8 cellular contexts compared by ENCODE assay signal in genomic region chr1:27403065-27403726, GRCh38. TPM values are rescaled to one million over a fixed set of nuclear protein-coding genes. Genes with fewer than 3 reads are reported as not detected.
DNase-seq lines count a peak whose midpoint lies in the region; ATAC-seq and TF ChIP-seq lines count a peak whose summit lies in the region.

No MANE protein-coding gene starts in this region.

- CTCF ChIA-PET in Calu3 (lab: Charles Lee) = no interaction called here

- H3K27ac ChIP-seq in SK-N-MC = peak overlapping the region; percentile 74
- H3K27ac ChIP-seq in esophagus squamous epithelium = peak overlapping the region; percentile 79 to 92 (median 90)

- no peaks in the 10 kb centered on the region for H3K9me3 Mint-ChIP-seq in naive thymus-derived CD8-positive, alpha-beta T cell
- no peaks in the 10 kb centered on the region for H3K9me3 Mint-ChIP-seq in Calu3 (ENCODE audit: low read depth, unreplicated experiment)

- peak overlapping the region in 9 of 10 donors; percentile 28 to 74 (median 58) for H3K4me3 Mint-ChIP-seq in naive thymus-derived CD8-positive, alpha-beta T cell
- H3K4me3 Mint-ChIP-seq in Calu3 (ENCODE audit: low read depth, unreplicated experiment) = no peak overlapping the region

- no peak for TF ChIP-seq POLR2A in esophagus squamous epithelium (IDR thresholded peaks at IDR 0.05)

- H3K4me3 ChIP-seq in SK-N-MC = peak overlapping the region; percentile 40; the same call in 1 of the 2 replicates
- H3K4me3 ChIP-seq in esophagus squamous epithelium = peak overlapping the region in 2 of 4 donors; percentile 5 to 29

- intact Hi-C loops in esophagus squamous epithelium (cut with DNase I) (loop anchor here (10.0 kb wide), 1 partner anchor 202 kb away; the partner anchor contains the start of gene AHDC1), Calu3 (cut with micrococcal nuclease; ENCODE audit: unreplicated experiment) (loop anchor here (5.0 kb wide), 1 partner anchor 204 kb away; no protein-coding TSS in a partner anchor)

- peak; percentile 66 to 74 for ATAC-seq in naive thymus-derived CD8-positive, alpha-beta T cell
- ATAC-seq in HG02610 (IDR thresholded peaks at IDR 0.05; ENCODE audit: unreplicated experiment) = no peak
- no peak for ATAC-seq in HG03159 (IDR thresholded peaks at IDR 0.05; ENCODE audit: unreplicated experiment)

- peaks cover 58 to 100% (median 58%) of the 10 kb centered on the region in 3 donors for H3K4me1 ChIP-seq in esophagus squamous epithelium

- H3K36me3 ChIP-seq in SK-N-MC (ENCODE audit: insufficient read depth, low read length) (peaks cover 14% of the 10 kb centered on the region), esophagus squamous epithelium (peaks cover 5 to 28% (median 16%) of the 10 kb centered on the region in 3 donors)

- POLR2A ChIA-PET in naive thymus-derived CD8-positive, alpha-beta T cell (lab: Charles Lee) = interaction anchor here (0.6 to 1.7 kb wide), 8 partner anchors 38 to 260 kb away, joined by 3 to 7 read pairs (median 4); partner anchors contain the start of genes AHDC1 and WASF2

- no peaks in the 10 kb centered on the region for H3K9me3 ChIP-seq in SK-N-MC (ENCODE audit: low read depth, low read length)
- H3K9me3 ChIP-seq in esophagus squamous epithelium = no peaks in the 10 kb centered on the region

- no peaks in the 10 kb centered on the region for H3K27me3 Mint-ChIP-seq in naive thymus-derived CD8-positive, alpha-beta T cell
- no peaks in the 10 kb centered on the region for H3K27me3 Mint-ChIP-seq in Calu3 (ENCODE audit: unreplicated experiment)

- H3K27me3 ChIP-seq in esophagus squamous epithelium = no peaks in the 10 kb centered on the region

- H3K9ac ChIP-seq in SK-N-MC (ENCODE audit: insufficient read length) = no peak overlapping the region

- no TSS peak for BruUV-seq in Calu3 (replicated peaks; lab: Mats Ljungman, UMichigan)

- peak in 4 of 6 experiments; percentile 6 to 53 (median 35) for TF ChIP-seq CTCF in esophagus squamous epithelium (IDR thresholded peaks at IDR 0.05)
- TF ChIP-seq CTCF in Calu3 (IDR thresholded peaks at IDR 0.05; ENCODE audit: unreplicated experiment) = no peak

- H3K36me3 Mint-ChIP-seq in naive thymus-derived CD8-positive, alpha-beta T cell = peaks cover 0 to 13% (median 3%) of the 10 kb centered on the region in 3 donors
- peaks cover 17% of the 10 kb centered on the region for H3K36me3 Mint-ChIP-seq in Calu3 (ENCODE audit: insufficient read depth, unreplicated experiment)

- DNase-seq in activated CD4-positive, alpha-beta T cell treated with anti-CD3 and anti-CD28 coated beads, Interleukin-2, amount 50 U/mL, for 1 hour = peak; percentile 12
- DNase-seq in activated CD4-positive, alpha-beta T cell treated with anti-CD3 and anti-CD28 coated beads, Interleukin-2, amount 50 U/mL, for 48 hours = no peak
- DNase-seq in SK-N-MC (ENCODE audit: low read depth, low spot score) (no peak), esophagus squamous epithelium (lab: John Stamatoyannopoulos, UW) (no peak), Calu3 (no peak)
- DNase-seq in naive thymus-derived CD8-positive, alpha-beta T cell = peak in 6 of 10 donors; percentile 23 to 53 (median 37)

- 19 to 24% methylated on average over 11 to 19 of the region's 24 CpGs for WGBS in esophagus squamous epithelium, 2 donors

- H3K4me1 Mint-ChIP-seq in naive thymus-derived CD8-positive, alpha-beta T cell = peaks cover 14 to 56% (median 29%) of the 10 kb centered on the region in 4 donors
- no peaks in the 10 kb centered on the region for H3K4me1 Mint-ChIP-seq in Calu3 (ENCODE audit: low read depth, unreplicated experiment)

- H3K27ac Mint-ChIP-seq in naive thymus-derived CD8-positive, alpha-beta T cell = peak overlapping the region; percentile 74 to 93 (median 90)
- H3K27ac Mint-ChIP-seq in Calu3 (ENCODE audit: unreplicated experiment) = no peak overlapping the region

RNA-seq across cellular contexts. Expression of gene GPR3, which starts 10.8 kb away (rescaled TPM):
- total RNA-seq in esophagus squamous epithelium (under 1 TPM in 1 of 4 donors, not detected in 3; 0.38 TPM), Calu3 (2022) (1.3 and 1.9 TPM in 2 replicates)
- total RNA-seq in naive thymus-derived CD8-positive, alpha-beta T cell = not detected
- polyA plus RNA-seq in naive thymus-derived CD8-positive, alpha-beta T cell = under 1 TPM in 2 of 3 donors, not detected in 1; 0.10 to 0.28 TPM

RNA-seq across cellular contexts. Expression of gene CD164L2, which starts 20.1 kb away (rescaled TPM):
- total RNA-seq in esophagus squamous epithelium (10 to 100 TPM in 1 of 4 donors, 1 to 10 TPM in 3; 4.8 to 15.4 (median 6.5) TPM), Calu3 (2022) (not detected in 2 replicates)
- not detected for total RNA-seq in naive thymus-derived CD8-positive, alpha-beta T cell
- under 1 TPM in 1 of 3 donors, not detected in 2; 0.17 TPM for polyA plus RNA-seq in naive thymus-derived CD8-positive, alpha-beta T cell

RNA-seq across cellular contexts. Expression of gene FCN3, which starts 28.6 kb away (rescaled TPM):
- total RNA-seq in esophagus squamous epithelium (1 to 10 TPM; 3.0 to 4.7 (median 4.3) TPM), Calu3 (2022) (not detected in 2 replicates)
- not detected for total RNA-seq in naive thymus-derived CD8-positive, alpha-beta T cell
- not detected for polyA plus RNA-seq in naive thymus-derived CD8-positive, alpha-beta T cell

RNA-seq across cellular contexts. Expression of gene MAP3K6, which starts 36.4 kb away (rescaled TPM):
- total RNA-seq in esophagus squamous epithelium = 100 to 1,000 TPM in 1 of 4 donors, 10 to 100 TPM in 3; 72.3 to 121 (median 76.9) TPM
- 10 to 100 TPM; 10.1 to 11.6 TPM for total RNA-seq in naive thymus-derived CD8-positive, alpha-beta T cell
- 1 to 10 TPM; 1.7 to 6.0 (median 3.0) TPM for polyA plus RNA-seq in naive thymus-derived CD8-positive, alpha-beta T cell
- total RNA-seq in Calu3 (2022) = 10.3 and 14.3 TPM in 2 replicates

Comparison
In these comparisons a context has a peak if more than half of its experiments do, and no peak if none do; other contexts are left out.
1. DNase-seq: peak in activated CD4-positive, alpha-beta T cell treated with anti-CD3 and anti-CD28 coated beads, Interleukin-2, amount 50 U/mL, for 1 hour (single experiment) and naive thymus-derived CD8-positive, alpha-beta T cell (6 of 10); none in activated CD4-positive, alpha-beta T cell treated with anti-CD3 and anti-CD28 coated beads, Interleukin-2, amount 50 U/mL, for 48 hours (0 of 2), SK-N-MC (single experiment), esophagus squamous epithelium (single experiment) and Calu3 (single experiment).
2. ATAC-seq: peak in naive thymus-derived CD8-positive, alpha-beta T cell (2 of 2); none in HG02610 (single experiment) and HG03159 (single experiment).